ENCODE assay signal across 19 cellular contexts in the genomic region with DNA sequence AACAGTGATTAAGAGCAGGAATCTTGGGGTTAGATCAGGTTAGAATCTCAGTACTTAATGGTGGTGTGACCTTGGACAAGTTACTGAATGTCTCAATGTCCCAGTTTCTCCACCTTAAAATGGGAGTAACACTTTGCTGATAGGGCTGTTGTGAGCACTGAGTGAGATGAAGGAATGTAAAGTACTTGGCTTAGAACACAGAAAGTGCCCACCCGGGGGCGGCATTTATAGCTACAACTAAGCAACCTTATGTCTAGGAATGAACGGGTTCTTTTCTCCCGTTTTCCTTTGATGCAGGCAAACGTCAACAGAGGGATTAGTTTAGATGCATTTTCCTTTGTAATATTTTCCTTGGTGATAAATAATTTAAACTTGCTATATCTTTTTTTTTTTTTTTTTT.
"Had no signal": no experiment of that assay in that cellular context is flagged by ENCODE, and none has a peak within 500 bp of the region (broad histone marks: within the 10 kb centered on the region; RNA-seq: fewer than 3 reads in every experiment).

No MANE protein-coding gene starts in this region.

- H3K36me3 Mint-ChIP-seq: activated naive CD4-positive, alpha-beta T cell treated with anti-CD3 and anti-CD28 coated beads, Interleukin-2, amount 50 U/mL, for 72 hours; naive B cell; stimulated activated naive B cell treated with anti-CD40 and anti-IgM and Interleukin-4, amounts not matched to agents 10 μg/mL and 1 μg/mL and 100 μg/mL, for 72 hours had no signal

- H3K4me3 Mint-ChIP-seq: activated CD4-positive, alpha-beta T cell treated with anti-CD3 and anti-CD28 coated beads, Interleukin-2, amount 10 ng/mL, durations not matched to agents 24 days and 14 days; activated CD8-positive, alpha-beta T cell treated with anti-CD3 and anti-CD28 coated beads, Interleukin-2, amount 10 ng/mL, durations not matched to agents 7 days and 5 days; central memory CD8-positive, alpha-beta T cell; naive B cell; stimulated activated naive B cell treated with anti-CD40 and anti-IgM and Interleukin-4, amounts not matched to agents 10 μg/mL and 1 μg/mL and 100 μg/mL, for 72 hours had no signal

- H3K9me3 Mint-ChIP-seq: activated CD4-positive, alpha-beta T cell treated with anti-CD3 and anti-CD28 coated beads, Interleukin-2, amount 10 ng/mL, durations not matched to agents 24 days and 14 days; activated naive CD4-positive, alpha-beta T cell treated with anti-CD3 and anti-CD28 coated beads, Interleukin-2, amount 50 U/mL, for 72 hours; central memory CD8-positive, alpha-beta T cell; stimulated activated naive B cell treated with anti-CD40 and anti-IgM and Interleukin-4, amounts not matched to agents 10 μg/mL and 1 μg/mL and 100 μg/mL, for 72 hours had no signal

- H3K4me1 Mint-ChIP-seq: activated CD4-positive, alpha-beta T cell treated with anti-CD3 and anti-CD28 coated beads, Interleukin-2, amount 10 ng/mL, durations not matched to agents 24 days and 14 days; central memory CD8-positive, alpha-beta T cell; naive B cell; stimulated activated naive B cell treated with anti-CD40 and anti-IgM and Interleukin-4, amounts not matched to agents 10 μg/mL and 1 μg/mL and 100 μg/mL, for 72 hours had no signal

- DNase-seq: activated CD4-positive, alpha-beta T cell treated with anti-CD3 and anti-CD28 coated beads, Interleukin-2, amount 10 ng/mL, durations not matched to agents 24 days and 14 days; activated CD4-positive, CD25-positive, alpha-beta regulatory T cell; activated CD8-positive, alpha-beta memory T cell treated with anti-CD3 and anti-CD28 coated beads, Interleukin-2, amount 50 U/mL, for 4 hours; activated CD8-positive, alpha-beta T cell treated with anti-CD3 and anti-CD28 coated beads, Interleukin-2, amount 10 ng/mL, durations not matched to agents 7 days and 5 days; activated gamma-delta T cell; activated T-cell treated with anti-CD3 and anti-CD28 coated beads, Interleukin-2, amount 50 U/mL, for 48 hours; amniotic stem cell; body of pancreas; effector CD4-positive, alpha-beta T cell; foreskin keratinocyte; left lung; mammary epithelial cell; naive B cell; stimulated activated CD4-positive, alpha-beta T cell treated with anti-CD3 and anti-CD28 coated beads, Interleukin-4, amount 100 ng/mL, for 1 hour; stimulated activated naive B cell treated with anti-CD40 and anti-IgM and Interleukin-4, amounts not matched to agents 10 μg/mL and 1 μg/mL and 100 μg/mL, for 72 hours; tibial artery; uterus had no signal

- H3K27ac Mint-ChIP-seq: activated CD4-positive, alpha-beta T cell treated with anti-CD3 and anti-CD28 coated beads, Interleukin-2, amount 10 ng/mL, durations not matched to agents 24 days and 14 days; activated CD8-positive, alpha-beta T cell treated with anti-CD3 and anti-CD28 coated beads, Interleukin-2, amount 10 ng/mL, durations not matched to agents 7 days and 5 days; activated naive CD4-positive, alpha-beta T cell treated with anti-CD3 and anti-CD28 coated beads, Interleukin-2, amount 50 U/mL, for 72 hours; naive B cell; stimulated activated naive B cell treated with anti-CD40 and anti-IgM and Interleukin-4, amounts not matched to agents 10 μg/mL and 1 μg/mL and 100 μg/mL, for 72 hours had no signal

- ATAC-seq: activated CD8-positive, alpha-beta T cell treated with anti-CD3 and anti-CD28 coated beads, Interleukin-2, amount 10 ng/mL, durations not matched to agents 7 days and 5 days; activated naive CD4-positive, alpha-beta T cell treated with anti-CD3 and anti-CD28 coated beads, Interleukin-2, amount 50 U/mL, for 72 hours; body of pancreas; foreskin keratinocyte; left lung; stimulated activated naive B cell treated with anti-CD40 and anti-IgM and Interleukin-4, amounts not matched to agents 10 μg/mL and 1 μg/mL and 100 μg/mL, for 72 hours had no signal
